Comparison of ENCODE assay signal across 23 cellular contexts in the genomic region with DNA sequence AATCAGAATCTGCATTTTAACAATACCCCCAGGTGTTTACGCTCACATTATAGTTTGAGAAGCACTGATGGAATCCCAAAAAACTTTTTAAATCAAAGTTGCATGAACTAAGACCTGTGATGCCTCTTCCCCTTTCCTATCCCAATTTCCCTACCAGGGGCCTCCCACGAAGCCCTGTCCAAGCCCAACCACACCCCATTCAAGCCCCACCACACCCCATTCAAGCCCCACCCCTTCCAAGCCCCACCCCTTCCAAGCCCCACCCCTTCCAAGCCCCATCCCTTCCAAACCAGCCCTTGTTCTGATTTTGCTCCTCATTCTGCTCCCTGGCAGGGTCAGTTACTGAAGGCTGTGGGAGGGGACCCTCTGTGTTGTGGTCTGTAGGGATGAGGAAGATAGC. TPM values are rescaled to one million over a fixed set of nuclear protein-coding genes. Genes with fewer than 3 reads are reported as not detected.
DNase-seq lines count a peak whose midpoint lies in the region; ATAC-seq, FAIRE-seq and TF ChIP-seq lines count a peak whose summit lies in the region.
"Had no signal": no experiment of that assay in that cellular context is flagged by ENCODE, and none has a peak within 500 bp of the region (broad histone marks: within the 10 kb centered on the region; RNA-seq: fewer than 3 reads in every experiment).

No MANE protein-coding gene starts in this region.

- no peak overlapping the region for H3K4ac ChIP-seq in IMR-90 (ENCODE audit: low read depth, low read length)

- H2BK15ac ChIP-seq in IMR-90 (ENCODE audit: low read depth, low read length) = no peak overlapping the region

- dilution Hi-C loops in IMR-90 (cut with HindIII; ENCODE audit: low sequenced_read_pairs, unreplicated experiment) = no loop called here

- H3K27me3 ChIP-seq in H7 (ENCODE audit: control insufficient read depth, insufficient read depth, low read length) (no peaks in the 10 kb centered on the region), IMR-90 (ENCODE audit: control insufficient read depth, insufficient read depth, low read length) (peaks cover 4% of the 10 kb centered on the region; the same call in 1 of the 2 replicates)

- intact Hi-C loops in IMR-90 (cut with micrococcal nuclease) = no loop called here

- WGBS in IMR-90 (ENCODE audit: extremely low coverage in 2 of 2, insufficient read length in 1 of 2), 2 experiments = 100% methylated on average over 1 of the region's 2 CpGs; no CpG with 5 or more reads in 1 of the 2 experiments

- no peak overlapping the region for H3K23ac ChIP-seq in IMR-90 (ENCODE audit: low read depth, low read length)

- H2BK5ac ChIP-seq in IMR-90 (ENCODE audit: low read depth, low read length, poor library complexity, severe bottlenecking) = no peak overlapping the region

- no peaks in the 10 kb centered on the region for H3K36me3 ChIP-seq in H7 (replicated peaks; ENCODE audit: control insufficient read depth, insufficient read depth, low read length)
- H3K36me3 ChIP-seq in IMR-90 (ENCODE audit: control insufficient read depth, insufficient read depth, low read length) = no peaks in the 10 kb centered on the region

- FAIRE-seq in urothelium cell line (lab: Jason Lieb, UNC) = peak; percentile 35
- FAIRE-seq: G401.6, GM12892 had no signal

- CTCF ChIA-PET in IMR-90 (lab: Yijun Ruan, JAX) = no interaction called here

- peak; percentile 86 for DNase-seq in H7
- DNase-seq in IMR-90 = no peak
- peak; percentile 42 for DNase-seq in iPS-NIHi7 (ENCODE audit: extremely low spot score)
- DNase-seq in urothelium cell line (ENCODE audit: low spot score) = no peak
- DNase-seq in activated naive CD4-positive, alpha-beta T cell treated with anti-CD3 and anti-CD28 coated beads, Interleukin-2, amount 50 U/mL, for 16 hours = no peak
- DNase-seq in retina = no peak
- DNase-seq in stimulated activated CD4-positive, alpha-beta T cell treated with anti-CD3 and anti-CD28 coated beads, Interleukin-1b, Interleukin-23, amount 100 ng/mL, for 48 hours = no peak
- DNase-seq: C1 segment of cervical spinal cord; CD8-positive, alpha-beta T cell; GOT3; Karpas-422; MV-4-11; NCI-H1694; NCI-H2081 treated with DMSO at 0.1 percent for 48 hours; NCI-H446; NCI-H526 treated with DMSO at 0.1 percent for 48 hours; PC-9; SIG-M5; SK-N-SH had no signal

- no peak overlapping the region for H3K14ac ChIP-seq in IMR-90 (replicated peaks; ENCODE audit: low read depth, low read length)

- in situ Hi-C loops in IMR-90 (cut with MboI; ENCODE audit: low sequenced_read_pairs) = no loop called here

- no peak overlapping the region for H4K8ac ChIP-seq in IMR-90 (ENCODE audit: low read depth in 2 of 2, low read length in 2 of 2)

- no peak overlapping the region for H3K9ac ChIP-seq in IMR-90 (ENCODE audit: low read depth, low read length)
- H3K9ac ChIP-seq: SK-N-SH had no signal

- H3K4me2 ChIP-seq in IMR-90 (ENCODE audit: low read depth, low read length) = no peak overlapping the region
- H3K4me2 ChIP-seq: PC-9, SK-N-SH had no signal

- H2AK5ac ChIP-seq in IMR-90 (ENCODE audit: low read depth, low read length) = no peak overlapping the region

- no peak for TF ChIP-seq CTCF in IMR-90 (conservative IDR thresholded peaks at IDR 0.05; ENCODE audit: low read depth, low read length)

- H3K9me1 ChIP-seq in IMR-90 (ENCODE audit: insufficient read depth, low read length) = 0 out of 2 replicates have a peak, but pooled peaks cover 5% of the 10 kb centered on the region

- H3K4me1 ChIP-seq in IMR-90 (ENCODE audit: control insufficient read depth, insufficient read depth, low read length) = peaks cover 11% of the 10 kb centered on the region

- no TSS peak for BruUV-seq in IMR-90 (replicated peaks; lab: Mats Ljungman, UMichigan)

- no peaks in the 10 kb centered on the region for H3K9me3 ChIP-seq in IMR-90 (ENCODE audit: control insufficient read depth, insufficient read depth, low read length)
- H3K9me3 ChIP-seq: SK-N-SH had no signal

- TF ChIP-seq POLR2A in IMR-90 (IDR thresholded peaks at IDR 0.05; ENCODE audit: low read depth, low read length) = no peak

- no peak overlapping the region for H4K5ac ChIP-seq in IMR-90 (ENCODE audit: low read depth, low read length)

- H2BK120ac ChIP-seq in IMR-90 (ENCODE audit: low read depth, low read length) = no peak overlapping the region

- H3K18ac ChIP-seq in IMR-90 (ENCODE audit: low read depth, low read length) = no peak overlapping the region

- no peak overlapping the region for H2AK9ac ChIP-seq in IMR-90 (replicated peaks; ENCODE audit: low read depth, low read length, poor library complexity)

- H3K56ac ChIP-seq in IMR-90 (ENCODE audit: extremely low read depth, insufficient read depth, low read length) = no peak overlapping the region

- no peak overlapping the region for H3K27ac ChIP-seq in IMR-90 (ENCODE audit: insufficient read depth, low read length)
- H3K27ac ChIP-seq: PC-9, RWPE1 had no signal

- no peak overlapping the region for H4K91ac ChIP-seq in IMR-90 (ENCODE audit: insufficient read depth, low read depth, low read length)

- TF ChIP-seq RAD21 in IMR-90 (IDR thresholded peaks at IDR 0.05; ENCODE audit: low read length) = no peak

- H2AFZ ChIP-seq in IMR-90 (replicated peaks; ENCODE audit: low read length, poor library complexity) = peak overlapping the region; percentile 14
- H2AFZ ChIP-seq: PC-9 had no signal

- H4K20me1 ChIP-seq in IMR-90 (ENCODE audit: insufficient read depth, low read length) = no peaks in the 10 kb centered on the region

- no peak overlapping the region for H2BK20ac ChIP-seq in IMR-90 (ENCODE audit: low read depth, low read length)

- ATAC-seq in IMR-90 (ENCODE audit: low read depth) = no peak
- ATAC-seq: CD8-positive, alpha-beta T cell had no signal

- H3K79me1 ChIP-seq in IMR-90 (ENCODE audit: low read depth in 1 of 2, low read length in 2 of 2) = no peaks in the 10 kb centered on the region

- H3K4me3 ChIP-seq in H7 (ENCODE audit: insufficient read depth, low read depth, low read length) (no peak overlapping the region), IMR-90 (ENCODE audit: insufficient read depth, low read depth, low read length) (no peak overlapping the region)
- H3K4me3 ChIP-seq: PC-9 had no signal

- POLR2A ChIA-PET in IMR-90 (lab: Charles Lee; ENCODE audit: unreplicated experiment) = no interaction called here

TF ChIP-seq in IMR-90, 13 proteins besides CTCF, POLR2A, EP300 and RAD21:
- TF ChIP-seq, protein P1, sequence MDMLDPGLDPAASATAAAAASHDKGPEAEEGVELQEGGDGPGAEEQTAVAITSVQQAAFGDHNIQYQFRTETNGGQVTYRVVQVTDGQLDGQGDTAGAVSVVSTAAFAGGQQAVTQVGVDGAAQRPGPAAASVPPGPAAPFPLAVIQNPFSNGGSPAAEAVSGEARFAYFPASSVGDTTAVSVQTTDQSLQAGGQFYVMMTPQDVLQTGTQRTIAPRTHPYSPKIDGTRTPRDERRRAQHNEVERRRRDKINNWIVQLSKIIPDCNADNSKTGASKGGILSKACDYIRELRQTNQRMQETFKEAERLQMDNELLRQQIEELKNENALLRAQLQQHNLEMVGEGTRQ (IDR thresholded peaks at IDR 0.05; ENCODE audit: low read depth, low read length) = no peak
- TF ChIP-seq RFX5 (IDR thresholded peaks at IDR 0.05; ENCODE audit: low read depth, low read length) = no peak
TF ChIP-seq in IMR-90: peak in this region for 0.

RNA-seq across cellular contexts. Expression of a gene that starts 9.8 kb away (rescaled TPM):
- 0.26 TPM in 1 of 2 replicates, not detected in the other for total RNA-seq in H7 (2014; rRNA removed; shearing (Covaris generic))
- total RNA-seq in IMR-90 (2012; rRNA removed) = 0.18 and 0.28 TPM in 2 replicates
- 0.39 and 0.55 TPM in 2 replicates for polyA plus RNA-seq in IMR-90 (2012; rRNA removed)
- 0.18 and 0.30 TPM in 2 replicates for polyA plus RNA-seq in IMR-90 (2012; cell fraction: cytosol; rRNA removed)
- 0.87 and 1.2 TPM in 2 replicates for polyA plus RNA-seq in IMR-90 (2012; cell fraction: nucleus; rRNA removed; ENCODE audit: low replicate concordance)
- polyA plus RNA-seq: IgD-negative memory B cell had no signal

Comparison
In these comparisons a context has a peak if more than half of its experiments do, and no peak if none do; other contexts are left out.
1. DNase-seq: peak in H7 (single experiment) and iPS-NIHi7 (single experiment); none in IMR-90 (single experiment), urothelium cell line (single experiment), activated naive CD4-positive, alpha-beta T cell treated with anti-CD3 and anti-CD28 coated beads, Interleukin-2, amount 50 U/mL, for 16 hours (single experiment), retina (single experiment) and stimulated activated CD4-positive, alpha-beta T cell treated with anti-CD3 and anti-CD28 coated beads, Interleukin-1b, Interleukin-23, amount 100 ng/mL, for 48 hours (single experiment).